Comparison of ENCODE assay signal across 9 cellular contexts in genomic region chr11:59556115-59556882, GRCh38. TPM values are rescaled to one million over a fixed set of nuclear protein-coding genes. Genes with fewer than 3 reads are reported as not detected.
DNase-seq lines count a peak whose midpoint lies in the region; ATAC-seq and TF ChIP-seq lines count a peak whose summit lies in the region.
"Had no signal": no experiment of that assay in that cellular context is flagged by ENCODE, and none has a peak within 500 bp of the region (broad histone marks: within the 10 kb centered on the region; RNA-seq: fewer than 3 reads in every experiment).

No MANE protein-coding gene starts in this region.

- peaks cover 23% of the 10 kb centered on the region for H3K27me3 Mint-ChIP-seq in T-helper 1 cell treated with Interleukin-12 subunit alpha and Interleukin-12 subunit beta and Interleukin-4 antibody, amounts not matched to agents 30 μg/mL and 1 μg/mL, for 36 hours (ENCODE audit: low read depth)

- intact Hi-C loops in spleen (cut with DNase I; ENCODE audit: low total_unique reads): no loop called here

- 4 to 6% (median 5%) methylated on average over 28 of the region's 28 CpGs for WGBS in spleen, 5 donors

- H2AFZ ChIP-seq in MM.1S (ENCODE audit: low read length): peak overlapping the region; percentile 47; the same call in 1 of the 2 replicates

- H3K9me3 ChIP-seq in MM.1S (replicated peaks; ENCODE audit: insufficient read depth, low read length): no peaks in the 10 kb centered on the region
- no peaks in the 10 kb centered on the region for H3K9me3 ChIP-seq in spleen

- H3K27ac Mint-ChIP-seq in T-helper 1 cell treated with Interleukin-12 subunit alpha and Interleukin-12 subunit beta and Interleukin-4 antibody, amounts not matched to agents 30 μg/mL and 1 μg/mL, for 36 hours: peak overlapping the region; percentile 80

- H3K36me3 ChIP-seq in MM.1S (replicated peaks; ENCODE audit: insufficient read depth, low read length) (no peaks in the 10 kb centered on the region), spleen (no peaks in the 10 kb centered on the region)

- H3K79me2 ChIP-seq in MM.1S (ENCODE audit: low read length): no peaks in the 10 kb centered on the region

- TF ChIP-seq POLR2A in spleen (IDR thresholded peaks at IDR 0.05): no peak

- H4K20me1 ChIP-seq in MM.1S (ENCODE audit: insufficient read depth, low read length): no peaks in the 10 kb centered on the region

- no peak for ATAC-seq in HG03159 (IDR thresholded peaks at IDR 0.05; ENCODE audit: unreplicated experiment)

- H3K27me3 ChIP-seq in MM.1S (replicated peaks; ENCODE audit: insufficient read depth, low read length): peaks cover 16% of the 10 kb centered on the region
- H3K27me3 ChIP-seq in spleen (replicated peaks in 1 of 7): peaks cover 0 to 22% (median 0%) of the 10 kb centered on the region in 7 donors

- H3K4me1 Mint-ChIP-seq in T-helper 1 cell treated with Interleukin-12 subunit alpha and Interleukin-12 subunit beta and Interleukin-4 antibody, amounts not matched to agents 30 μg/mL and 1 μg/mL, for 36 hours (ENCODE audit: low read depth): peaks cover 34% of the 10 kb centered on the region

- H3K4me2 ChIP-seq in MM.1S (ENCODE audit: low read depth, low read length): peak overlapping the region; percentile 64

- H3K27ac ChIP-seq in MM.1S (ENCODE audit: low read length): peak overlapping the region; percentile 20; the same call in 1 of the 2 replicates
- H3K27ac ChIP-seq in spleen: peak overlapping the region in 6 of 8 donors; percentile 31 to 61 (median 48)
- H3K27ac ChIP-seq: C4-2B had no signal

- peak overlapping the region; percentile 45 for H3K4me3 ChIP-seq in MM.1S (ENCODE audit: low read length)
- peak overlapping the region; percentile 49 for H3K4me3 ChIP-seq in astrocyte of the cerebellum (ENCODE audit: low read depth, low read length)
- H3K4me3 ChIP-seq in spleen: peak overlapping the region in 7 of 8 donors; percentile 12 to 50 (median 27)

- H3F3A ChIP-seq in MM.1S (ENCODE audit: insufficient read depth, low read length): peaks cover 58% of the 10 kb centered on the region

- DNase-seq in NCI-H1417 (lab: John Stamatoyannopoulos, UW) (peak; percentile 12 to 51 (median 16)), NCI-H1417 treated with DMSO at 0.1 percent for 48 hours (lab: John Stamatoyannopoulos, UW) (no peak), MM.1S (peak; percentile 54), astrocyte of the cerebellum (ENCODE audit: low read depth) (no peak), iPS-NIHi11 (ENCODE audit: low spot score) (peak; percentile 23), spleen (no peak)

- TF ChIP-seq CTCF in MM.1S (IDR thresholded peaks at IDR 0.05; ENCODE audit: low read length) (no peak), astrocyte of the cerebellum (IDR thresholded peaks at IDR 0.05; ENCODE audit: low read depth, low read length, missing control alignments) (no peak), spleen (IDR thresholded peaks at IDR 0.05 in 8 of 11, conservative IDR thresholded peaks at IDR 0.05 in 3 of 11) (no peak)

- peak overlapping the region; percentile 81 for H3K4me3 Mint-ChIP-seq in T-helper 1 cell treated with Interleukin-12 subunit alpha and Interleukin-12 subunit beta and Interleukin-4 antibody, amounts not matched to agents 30 μg/mL and 1 μg/mL, for 36 hours

- peaks cover 4% of the 10 kb centered on the region for H3K36me3 Mint-ChIP-seq in T-helper 1 cell treated with Interleukin-12 subunit alpha and Interleukin-12 subunit beta and Interleukin-4 antibody, amounts not matched to agents 30 μg/mL and 1 μg/mL, for 36 hours (ENCODE audit: low read depth)

- H3K9me3 Mint-ChIP-seq in T-helper 1 cell treated with Interleukin-12 subunit alpha and Interleukin-12 subunit beta and Interleukin-4 antibody, amounts not matched to agents 30 μg/mL and 1 μg/mL, for 36 hours: no peaks in the 10 kb centered on the region

- H3K4me1 ChIP-seq in MM.1S (ENCODE audit: low read length) (peaks cover 15% of the 10 kb centered on the region), spleen (peaks cover 25 to 87% (median 47%) of the 10 kb centered on the region in 6 donors)

- in situ Hi-C loops in astrocyte of the cerebellum (cut with HindIII; ENCODE audit: low sequenced_read_pairs): no loop called here

- no peak overlapping the region for H3K9ac ChIP-seq in MM.1S (ENCODE audit: low read length)

- no peaks in the 10 kb centered on the region for H3K9me2 ChIP-seq in MM.1S (replicated peaks; ENCODE audit: insufficient read depth, low read length)

RNA-seq across cellular contexts. Expression of gene OR4D9, which starts 45.0 kb away (rescaled TPM):
- total RNA-seq in spleen: not detected
- polyA plus RNA-seq in spleen: not detected

RNA-seq across cellular contexts. Expression of gene OR4D11, which starts 52.9 kb away (rescaled TPM):
- total RNA-seq in spleen: not detected
- polyA plus RNA-seq in spleen: not detected

RNA-seq across cellular contexts. Expression of gene OSBP, which starts 59.3 kb away (rescaled TPM):
- total RNA-seq in spleen: 10 to 100 TPM; 33.9 to 39.9 (median 35.6) TPM
- 10 to 100 TPM in 1 of 3 donors, 1 to 10 TPM in 2; 7.0 to 10.6 (median 8.9) TPM for polyA plus RNA-seq in spleen

Comparison
In these comparisons a context has a peak if more than half of its experiments do, and no peak if none do; other contexts are left out.
1. DNase-seq: peak in NCI-H1417 (3 of 3), MM.1S (single experiment) and iPS-NIHi11 (single experiment); none in NCI-H1417 treated with DMSO at 0.1 percent for 48 hours (single experiment), astrocyte of the cerebellum (single experiment) and spleen (single experiment).
2. Peak in every context shown above with its lines, with median percentiles within 50 percentile points of each other: H3K4me3 ChIP-seq.